Comparison of ENCODE assay signal across 1 cellular context in genomic region chr17:76529643-76530488, GRCh38.
TF ChIP-seq lines count a peak whose summit lies in the region.

No MANE protein-coding gene starts in this region.

TF ChIP-seq in HepG2, 621 proteins besides CTCF, POLR2A, EP300 and RAD21 (continued from another document and continues in another):
- TF ChIP-seq, protein P1, sequence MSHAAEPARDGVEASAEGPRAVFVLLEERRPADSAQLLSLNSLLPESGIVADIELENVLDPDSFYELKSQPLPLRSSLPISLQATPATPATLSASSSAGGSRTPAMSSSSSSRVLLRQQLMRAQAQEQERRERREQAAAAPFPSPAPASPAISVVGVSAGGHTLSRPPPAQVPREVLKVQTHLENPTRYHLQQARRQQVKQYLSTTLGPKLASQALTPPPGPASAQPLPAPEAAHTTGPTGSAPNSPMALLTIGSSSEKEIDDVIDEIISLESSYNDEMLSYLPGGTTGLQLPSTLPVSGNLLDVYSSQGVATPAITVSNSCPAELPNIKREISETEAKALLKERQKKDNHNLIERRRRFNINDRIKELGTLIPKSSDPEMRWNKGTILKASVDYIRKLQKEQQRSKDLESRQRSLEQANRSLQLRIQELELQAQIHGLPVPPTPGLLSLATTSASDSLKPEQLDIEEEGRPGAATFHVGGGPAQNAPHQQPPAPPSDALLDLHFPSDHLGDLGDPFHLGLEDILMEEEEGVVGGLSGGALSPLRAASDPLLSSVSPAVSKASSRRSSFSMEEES (CRISPR knock-in tag; IDR thresholded peaks at IDR 0.05), result no peak
- TF ChIP-seq, protein P2, sequence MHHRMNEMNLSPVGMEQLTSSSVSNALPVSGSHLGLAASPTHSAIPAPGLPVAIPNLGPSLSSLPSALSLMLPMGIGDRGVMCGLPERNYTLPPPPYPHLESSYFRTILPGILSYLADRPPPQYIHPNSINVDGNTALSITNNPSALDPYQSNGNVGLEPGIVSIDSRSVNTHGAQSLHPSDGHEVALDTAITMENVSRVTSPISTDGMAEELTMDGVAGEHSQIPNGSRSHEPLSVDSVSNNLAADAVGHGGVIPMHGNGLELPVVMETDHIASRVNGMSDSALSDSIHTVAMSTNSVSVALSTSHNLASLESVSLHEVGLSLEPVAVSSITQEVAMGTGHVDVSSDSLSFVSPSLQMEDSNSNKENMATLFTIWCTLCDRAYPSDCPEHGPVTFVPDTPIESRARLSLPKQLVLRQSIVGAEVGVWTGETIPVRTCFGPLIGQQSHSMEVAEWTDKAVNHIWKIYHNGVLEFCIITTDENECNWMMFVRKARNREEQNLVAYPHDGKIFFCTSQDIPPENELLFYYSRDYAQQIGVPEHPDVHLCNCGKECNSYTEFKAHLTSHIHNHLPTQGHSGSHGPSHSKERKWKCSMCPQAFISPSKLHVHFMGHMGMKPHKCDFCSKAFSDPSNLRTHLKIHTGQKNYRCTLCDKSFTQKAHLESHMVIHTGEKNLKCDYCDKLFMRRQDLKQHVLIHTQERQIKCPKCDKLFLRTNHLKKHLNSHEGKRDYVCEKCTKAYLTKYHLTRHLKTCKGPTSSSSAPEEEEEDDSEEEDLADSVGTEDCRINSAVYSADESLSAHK (CRISPR knock-in tag; IDR thresholded peaks at IDR 0.05; ENCODE audit: borderline replicate concordance), result no peak
- no peak for TF ChIP-seq ZNF784 (CRISPR knock-in tag; IDR thresholded peaks at IDR 0.05; ENCODE audit: borderline replicate concordance)
- TF ChIP-seq ZSCAN31 (CRISPR knock-in tag; IDR thresholded peaks at IDR 0.05; ENCODE audit: low read depth), result peak; percentile 51; the same call in 1 of the 2 replicates
- 0 out of 2 replicates have a peak, but pooled peaks have one; percentile 78 for TF ChIP-seq TIGD3 (CRISPR knock-in tag; IDR thresholded peaks at IDR 0.05; ENCODE audit: borderline replicate concordance)
- TF ChIP-seq, protein P3, sequence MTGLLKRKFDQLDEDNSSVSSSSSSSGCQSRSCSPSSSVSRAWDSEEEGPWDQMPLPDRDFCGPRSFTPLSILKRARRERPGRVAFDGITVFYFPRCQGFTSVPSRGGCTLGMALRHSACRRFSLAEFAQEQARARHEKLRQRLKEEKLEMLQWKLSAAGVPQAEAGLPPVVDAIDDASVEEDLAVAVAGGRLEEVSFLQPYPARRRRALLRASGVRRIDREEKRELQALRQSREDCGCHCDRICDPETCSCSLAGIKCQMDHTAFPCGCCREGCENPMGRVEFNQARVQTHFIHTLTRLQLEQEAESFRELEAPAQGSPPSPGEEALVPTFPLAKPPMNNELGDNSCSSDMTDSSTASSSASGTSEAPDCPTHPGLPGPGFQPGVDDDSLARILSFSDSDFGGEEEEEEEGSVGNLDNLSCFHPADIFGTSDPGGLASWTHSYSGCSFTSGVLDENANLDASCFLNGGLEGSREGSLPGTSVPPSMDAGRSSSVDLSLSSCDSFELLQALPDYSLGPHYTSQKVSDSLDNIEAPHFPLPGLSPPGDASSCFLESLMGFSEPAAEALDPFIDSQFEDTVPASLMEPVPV (CRISPR knock-in tag; IDR thresholded peaks at IDR 0.05), result peak; percentile 78
- no peak for TF ChIP-seq JUND (CRISPR knock-in tag; IDR thresholded peaks at IDR 0.05)
- no peak for TF ChIP-seq MZF1 (CRISPR knock-in tag; IDR thresholded peaks at IDR 0.05; ENCODE audit: borderline replicate concordance)
- no peak for TF ChIP-seq ZNF512B (CRISPR knock-in tag; IDR thresholded peaks at IDR 0.05; ENCODE audit: borderline replicate concordance)
- TF ChIP-seq EHMT2 (IDR thresholded peaks at IDR 0.05; ENCODE audit: borderline replicate concordance, low read depth, low read length), result no peak
- 0 out of 2 replicates have a peak, but pooled peaks have one; percentile 44 for TF ChIP-seq ZBTB3 (CRISPR knock-in tag; IDR thresholded peaks at IDR 0.05; ENCODE audit: borderline replicate concordance, low read depth)
- TF ChIP-seq ZNF501 (CRISPR knock-in tag; IDR thresholded peaks at IDR 0.05), result no peak
- TF ChIP-seq ZNF317 (CRISPR knock-in tag; IDR thresholded peaks at IDR 0.05), result no peak
- TF ChIP-seq TEF (CRISPR knock-in tag; IDR thresholded peaks at IDR 0.05), result no peak
- TF ChIP-seq MED1 (CRISPR knock-in tag; IDR thresholded peaks at IDR 0.05), result peak; percentile 12; the same call in 1 of the 2 replicates
- no peak for TF ChIP-seq KLF6 (CRISPR knock-in tag; IDR thresholded peaks at IDR 0.05)
- TF ChIP-seq DNMT3B (CRISPR knock-in tag; conservative IDR thresholded peaks at IDR 0.05), result no peak
- no peak for TF ChIP-seq POGZ (CRISPR knock-in tag; IDR thresholded peaks at IDR 0.05)
- no peak for TF ChIP-seq HMGA1 (CRISPR knock-in tag; conservative IDR thresholded peaks at IDR 0.05)
- TF ChIP-seq ZBTB1 (CRISPR knock-in tag; IDR thresholded peaks at IDR 0.05; ENCODE audit: borderline replicate concordance), result no peak
- TF ChIP-seq DMAP1 (CRISPR knock-in tag; IDR thresholded peaks at IDR 0.05), result no peak
- TF ChIP-seq POLR2G (IDR thresholded peaks at IDR 0.05; ENCODE audit: low read depth, low read length), result no peak
- TF ChIP-seq, protein P4, sequence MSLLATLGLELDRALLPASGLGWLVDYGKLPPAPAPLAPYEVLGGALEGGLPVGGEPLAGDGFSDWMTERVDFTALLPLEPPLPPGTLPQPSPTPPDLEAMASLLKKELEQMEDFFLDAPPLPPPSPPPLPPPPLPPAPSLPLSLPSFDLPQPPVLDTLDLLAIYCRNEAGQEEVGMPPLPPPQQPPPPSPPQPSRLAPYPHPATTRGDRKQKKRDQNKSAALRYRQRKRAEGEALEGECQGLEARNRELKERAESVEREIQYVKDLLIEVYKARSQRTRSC (CRISPR knock-in tag; IDR thresholded peaks at IDR 0.05; ENCODE audit: low read depth), result no peak
- TF ChIP-seq ESRRA (CRISPR knock-in tag; IDR thresholded peaks at IDR 0.05; ENCODE audit: low read depth), result no peak
- TF ChIP-seq FOXO1 (CRISPR knock-in tag; IDR thresholded peaks at IDR 0.05), result no peak
- no peak for TF ChIP-seq ZFP36L1 (CRISPR knock-in tag; IDR thresholded peaks at IDR 0.05)
- TF ChIP-seq AKNA (CRISPR knock-in tag; IDR thresholded peaks at IDR 0.05; ENCODE audit: borderline replicate concordance), result no peak
- no peak for TF ChIP-seq KAT7 (CRISPR knock-in tag; IDR thresholded peaks at IDR 0.05; ENCODE audit: borderline replicate concordance)
- TF ChIP-seq CBX5 (CRISPR knock-in tag; IDR thresholded peaks at IDR 0.05; ENCODE audit: borderline replicate concordance), result 0 out of 2 replicates have a peak, but pooled peaks have one; percentile 1
- TF ChIP-seq ZNF766 (CRISPR knock-in tag; IDR thresholded peaks at IDR 0.05; ENCODE audit: borderline replicate concordance), result no peak
- TF ChIP-seq, protein P5, sequence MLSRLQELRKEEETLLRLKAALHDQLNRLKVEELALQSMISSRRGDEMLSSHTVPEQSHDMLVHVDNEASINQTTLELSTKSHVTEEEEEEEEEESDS (CRISPR knock-in tag; IDR thresholded peaks at IDR 0.05; ENCODE audit: borderline replicate concordance), result no peak
- TF ChIP-seq ZNF484 (CRISPR knock-in tag; IDR thresholded peaks at IDR 0.05; ENCODE audit: borderline replicate concordance, low read depth), result no peak
- TF ChIP-seq ZNF737 (CRISPR knock-in tag; IDR thresholded peaks at IDR 0.05; ENCODE audit: borderline replicate concordance), result 0 out of 2 replicates have a peak, but pooled peaks have one; percentile 37
- peak; percentile 62; the same call in 1 of the 2 replicates for TF ChIP-seq ZMYM3 (CRISPR knock-in tag; IDR thresholded peaks at IDR 0.05)
- TF ChIP-seq RBAK (CRISPR knock-in tag; IDR thresholded peaks at IDR 0.05), result no peak
- TF ChIP-seq PHF5A (CRISPR knock-in tag; IDR thresholded peaks at IDR 0.05; ENCODE audit: low read depth, unreplicated experiment), result no peak
- TF ChIP-seq ZNF761 (CRISPR knock-in tag; conservative IDR thresholded peaks at IDR 0.05), result 0 out of 2 replicates have a peak, but pooled peaks have one; percentile 27
- TF ChIP-seq TBX3 (IDR thresholded peaks at IDR 0.05; ENCODE audit: borderline replicate concordance), result peak; percentile 28; the same call in 1 of the 2 replicates
- no peak for TF ChIP-seq STAG1 (CRISPR knock-in tag; IDR thresholded peaks at IDR 0.05)
- TF ChIP-seq, protein P6, sequence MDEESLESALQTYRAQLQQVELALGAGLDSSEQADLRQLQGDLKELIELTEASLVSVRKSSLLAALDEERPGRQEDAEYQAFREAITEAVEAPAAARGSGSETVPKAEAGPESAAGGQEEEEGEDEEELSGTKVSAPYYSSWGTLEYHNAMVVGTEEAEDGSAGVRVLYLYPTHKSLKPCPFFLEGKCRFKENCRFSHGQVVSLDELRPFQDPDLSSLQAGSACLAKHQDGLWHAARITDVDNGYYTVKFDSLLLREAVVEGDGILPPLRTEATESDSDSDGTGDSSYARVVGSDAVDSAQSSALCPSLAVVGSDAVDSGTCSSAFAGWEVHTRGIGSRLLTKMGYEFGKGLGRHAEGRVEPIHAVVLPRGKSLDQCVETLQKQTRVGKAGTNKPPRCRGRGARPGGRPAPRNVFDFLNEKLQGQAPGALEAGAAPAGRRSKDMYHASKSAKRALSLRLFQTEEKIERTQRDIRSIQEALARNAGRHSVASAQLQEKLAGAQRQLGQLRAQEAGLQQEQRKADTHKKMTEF (CRISPR knock-in tag; IDR thresholded peaks at IDR 0.05), result peak; percentile 44; the same call in 1 of the 2 replicates
